In the genomic region with DNA sequence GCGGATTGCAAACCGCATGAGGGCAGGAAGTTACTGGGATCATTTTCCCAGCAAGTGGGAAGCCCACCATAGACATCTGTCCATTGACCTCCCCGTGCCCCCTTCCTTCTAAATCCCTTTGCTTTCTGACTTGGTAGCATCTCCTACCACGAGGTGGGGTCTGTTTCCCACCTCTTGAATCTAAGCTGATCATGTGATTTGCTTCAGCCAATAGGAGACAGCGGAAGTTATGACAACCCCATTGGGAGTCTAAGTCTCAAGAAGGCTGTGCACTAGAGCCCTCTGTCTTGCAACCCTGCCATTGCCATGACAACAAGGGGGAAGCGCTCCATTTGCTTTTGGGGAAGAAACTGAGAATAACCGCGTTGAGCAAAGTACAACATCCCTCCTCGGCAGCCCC, we compare ENCODE assay signal across 16 cellular contexts. TPM values are rescaled to one million over a fixed set of nuclear protein-coding genes. Genes with fewer than 3 reads are reported as not detected.
DNase-seq lines count a peak whose midpoint lies in the region; ATAC-seq and TF ChIP-seq lines count a peak whose summit lies in the region.
"Had no signal": no experiment of that assay in that cellular context is flagged by ENCODE, and none has a peak within 500 bp of the region (broad histone marks: within the 10 kb centered on the region; RNA-seq: fewer than 3 reads in every experiment).

No MANE protein-coding gene starts in this region.

- H3K9ac ChIP-seq in Loucy (ENCODE audit: low read depth, low read length, poor library complexity, severe bottlenecking) = no peak overlapping the region

- no peaks in the 10 kb centered on the region for H4K20me1 ChIP-seq in Loucy (ENCODE audit: insufficient read depth, low read length, poor library complexity, severe bottlenecking)

- H3K79me2 ChIP-seq in Loucy (ENCODE audit: insufficient read depth, low read length) = no peaks in the 10 kb centered on the region

- peaks cover 10% of the 10 kb centered on the region for H3K9me3 Mint-ChIP-seq in WTC11
- H3K9me3 Mint-ChIP-seq in activated T-cell treated with anti-CD3 and anti-CD28 coated beads, Interleukin-2, amount 50 U/mL, for 4 hours = no peaks in the 10 kb centered on the region

- H3K9me3 ChIP-seq in A673 (ENCODE audit: low read depth, low read length, poor library complexity, severe bottlenecking) (no peaks in the 10 kb centered on the region), Loucy (ENCODE audit: insufficient read depth, low read depth, low read length) (no peaks in the 10 kb centered on the region)

- H3K4me1 Mint-ChIP-seq in WTC11 = peaks cover 3% of the 10 kb centered on the region; the same call in 1 of the 2 replicates
- H3K4me1 Mint-ChIP-seq in activated T-cell treated with anti-CD3 and anti-CD28 coated beads, Interleukin-2, amount 50 U/mL, for 4 hours (ENCODE audit: low read depth) = no peaks in the 10 kb centered on the region

- no peak overlapping the region for H3K4me2 ChIP-seq in Loucy (ENCODE audit: low read depth, low read length, poor library complexity, severe bottlenecking)

- no peaks in the 10 kb centered on the region for H3K4me1 ChIP-seq in A673 (ENCODE audit: insufficient read depth, low read length, poor library complexity, severe bottlenecking)
- peaks cover 10% of the 10 kb centered on the region for H3K4me1 ChIP-seq in Loucy (ENCODE audit: insufficient read depth, low read length, poor library complexity, severe bottlenecking)

- no peak overlapping the region for H3K27ac ChIP-seq in A673 (ENCODE audit: low read depth, low read length, poor library complexity, severe bottlenecking)

- BruUV-seq in A673 (replicated peaks; lab: Mats Ljungman, UMichigan) = no TSS peak

- CTCF ChIA-PET in A673 (lab: Charles Lee) (no interaction called here), WTC11 (lab: Charles Lee) (interaction anchor here (0.8 kb wide), 1 partner anchor 218 kb away, joined by 3 read pairs; no protein-coding TSS in a partner anchor)

- H3K36me3 ChIP-seq in A673 (ENCODE audit: insufficient read depth, low read length, poor library complexity, severe bottlenecking) (no peaks in the 10 kb centered on the region), Loucy (ENCODE audit: insufficient read depth, low read length) (no peaks in the 10 kb centered on the region)

- H3K27me3 ChIP-seq in A673 (replicated peaks; ENCODE audit: insufficient read depth, low read depth, low read length, poor library complexity) = peaks cover 14% of the 10 kb centered on the region
- H3K27me3 ChIP-seq in Loucy (ENCODE audit: insufficient read depth, low read length, poor library complexity, severe bottlenecking) = no peaks in the 10 kb centered on the region

- TF ChIP-seq CTCF in A673 (conservative IDR thresholded peaks at IDR 0.05; ENCODE audit: low read depth, low read length) (no peak), Loucy (conservative IDR thresholded peaks at IDR 0.05; ENCODE audit: low read length) (peak; percentile 46), WTC11 (IDR thresholded peaks at IDR 0.05) (no peak)

- H3K36me3 Mint-ChIP-seq in WTC11 = no peaks in the 10 kb centered on the region
- no peaks in the 10 kb centered on the region for H3K36me3 Mint-ChIP-seq in activated T-cell treated with anti-CD3 and anti-CD28 coated beads, Interleukin-2, amount 50 U/mL, for 4 hours (ENCODE audit: insufficient read depth)

- no peak overlapping the region for H3K4me3 Mint-ChIP-seq in WTC11
- H3K4me3 Mint-ChIP-seq in activated T-cell treated with anti-CD3 and anti-CD28 coated beads, Interleukin-2, amount 50 U/mL, for 4 hours = no peak overlapping the region

- no peak overlapping the region for H3K4me3 ChIP-seq in A673 (ENCODE audit: low read depth, low read length, poor library complexity, severe bottlenecking)
- H3K4me3 ChIP-seq in Loucy (ENCODE audit: low read length, poor library complexity, severe bottlenecking) = no peak overlapping the region

- no peak overlapping the region for H3K27ac Mint-ChIP-seq in WTC11

- ATAC-seq in WTC11 = peak; percentile 44; the same call in 1 of the 2 replicates
- no peak for ATAC-seq in activated T-cell treated with anti-CD3 and anti-CD28 coated beads, Interleukin-2, amount 50 U/mL, for 4 hours
- no peak for ATAC-seq in GM21367 (IDR thresholded peaks at IDR 0.05; ENCODE audit: unreplicated experiment)
- ATAC-seq: Panc1 had no signal

- no peaks in the 10 kb centered on the region for H3F3A ChIP-seq in Loucy (ENCODE audit: low read depth)

- POLR2A ChIA-PET in A673 (lab: Charles Lee; ENCODE audit: low non-redundant PET) = no interaction called here
- POLR2A ChIA-PET in WTC11 (lab: Charles Lee) = no interaction called here

- intact Hi-C loops in A673 (cut with micrococcal nuclease; ENCODE audit: unreplicated experiment) = no loop called here

- peak; percentile 25 for DNase-seq in A673 (ENCODE audit: low spot score)
- DNase-seq in CD1c-positive myeloid dendritic cell (ENCODE audit: extremely low spot score) = peak; percentile 5
- DNase-seq in WTC11 (ENCODE audit: low spot score) = no peak
- DNase-seq in activated T-cell treated with anti-CD3 and anti-CD28 coated beads, Interleukin-2, amount 50 U/mL, for 4 hours = no peak
- no peak for DNase-seq in NCI-H2227 treated with DMSO at 0.1 percent for 48 hours (lab: John Stamatoyannopoulos, UW)
- no peak for DNase-seq in activated T-cell treated with anti-CD3 and anti-CD28 coated beads, Interleukin-2, amount 50 U/mL, for 48 hours
- DNase-seq: DMS153, NCI-H1417 treated with DMSO at 0.1 percent for 48 hours, NCI-H2081, NCI-H226, NCI-H526, Right ventricle myocardium superior, T-helper 2 cell had no signal

- no peaks in the 10 kb centered on the region; the same call in 1 of the 2 replicates for H3K27me3 Mint-ChIP-seq in WTC11 (ENCODE audit: low read depth)
- H3K27me3 Mint-ChIP-seq in activated T-cell treated with anti-CD3 and anti-CD28 coated beads, Interleukin-2, amount 50 U/mL, for 4 hours (ENCODE audit: low read depth) = no peaks in the 10 kb centered on the region

- H3K9me2 ChIP-seq in Loucy (replicated peaks; ENCODE audit: low read depth, low read length) = no peaks in the 10 kb centered on the region

- H2AFZ ChIP-seq in Loucy (ENCODE audit: low read length) = no peak overlapping the region

TF ChIP-seq in WTC11, 78 proteins besides CTCF, POLR2A, EP300 and RAD21:
- TF ChIP-seq, protein P1, sequence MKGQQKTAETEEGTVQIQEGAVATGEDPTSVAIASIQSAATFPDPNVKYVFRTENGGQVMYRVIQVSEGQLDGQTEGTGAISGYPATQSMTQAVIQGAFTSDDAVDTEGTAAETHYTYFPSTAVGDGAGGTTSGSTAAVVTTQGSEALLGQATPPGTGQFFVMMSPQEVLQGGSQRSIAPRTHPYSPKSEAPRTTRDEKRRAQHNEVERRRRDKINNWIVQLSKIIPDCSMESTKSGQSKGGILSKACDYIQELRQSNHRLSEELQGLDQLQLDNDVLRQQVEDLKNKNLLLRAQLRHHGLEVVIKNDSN (CRISPR knock-in tag; IDR thresholded peaks at IDR 0.05) = no peak
- TF ChIP-seq, protein P2, sequence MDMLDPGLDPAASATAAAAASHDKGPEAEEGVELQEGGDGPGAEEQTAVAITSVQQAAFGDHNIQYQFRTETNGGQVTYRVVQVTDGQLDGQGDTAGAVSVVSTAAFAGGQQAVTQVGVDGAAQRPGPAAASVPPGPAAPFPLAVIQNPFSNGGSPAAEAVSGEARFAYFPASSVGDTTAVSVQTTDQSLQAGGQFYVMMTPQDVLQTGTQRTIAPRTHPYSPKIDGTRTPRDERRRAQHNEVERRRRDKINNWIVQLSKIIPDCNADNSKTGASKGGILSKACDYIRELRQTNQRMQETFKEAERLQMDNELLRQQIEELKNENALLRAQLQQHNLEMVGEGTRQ (CRISPR knock-in tag; IDR thresholded peaks at IDR 0.05) = peak; percentile 67
- no peak for TF ChIP-seq GTF2I (CRISPR knock-in tag; conservative IDR thresholded peaks at IDR 0.05)
- TF ChIP-seq NFYB (CRISPR knock-in tag; conservative IDR thresholded peaks at IDR 0.05; ENCODE audit: low read depth) = peak; percentile 31; the same call in 1 of the 2 replicates

RNA-seq across cellular contexts. Expression of a gene that starts 39.2 kb away (rescaled TPM):
- total RNA-seq in A673 (2021) (1.6 and 1.8 TPM in 2 replicates), WTC11 (2021) (34.6 to 40.8 TPM (median 35.5 TPM) in 3 replicates)
- total RNA-seq in activated T-cell treated with anti-CD3 and anti-CD28 coated beads, Interleukin-2, amount 50 U/mL, for 4 hours = 10 to 100 TPM; 71.5 to 87.6 (median 87.5) TPM

Comparison
In these comparisons a context has a peak if more than half of its experiments do, and no peak if none do; other contexts are left out.
1. DNase-seq: peak in A673 (single experiment) and CD1c-positive myeloid dendritic cell (single experiment); none in WTC11 (single experiment), activated T-cell treated with anti-CD3 and anti-CD28 coated beads, Interleukin-2, amount 50 U/mL, for 4 hours (single experiment), NCI-H2227 treated with DMSO at 0.1 percent for 48 hours (single experiment) and activated T-cell treated with anti-CD3 and anti-CD28 coated beads, Interleukin-2, amount 50 U/mL, for 48 hours (0 of 2).
2. RNA of a gene that starts 39.2 kb away (total RNA-seq): 71.5 to 87.6 TPM in activated T-cell treated with anti-CD3 and anti-CD28 coated beads, Interleukin-2, amount 50 U/mL, for 4 hours and 34.6 to 40.8 TPM in WTC11; 1.6 to 1.8 TPM in A673; every median in the first group is over 10 times any median in the second.